In the genomic region with DNA sequence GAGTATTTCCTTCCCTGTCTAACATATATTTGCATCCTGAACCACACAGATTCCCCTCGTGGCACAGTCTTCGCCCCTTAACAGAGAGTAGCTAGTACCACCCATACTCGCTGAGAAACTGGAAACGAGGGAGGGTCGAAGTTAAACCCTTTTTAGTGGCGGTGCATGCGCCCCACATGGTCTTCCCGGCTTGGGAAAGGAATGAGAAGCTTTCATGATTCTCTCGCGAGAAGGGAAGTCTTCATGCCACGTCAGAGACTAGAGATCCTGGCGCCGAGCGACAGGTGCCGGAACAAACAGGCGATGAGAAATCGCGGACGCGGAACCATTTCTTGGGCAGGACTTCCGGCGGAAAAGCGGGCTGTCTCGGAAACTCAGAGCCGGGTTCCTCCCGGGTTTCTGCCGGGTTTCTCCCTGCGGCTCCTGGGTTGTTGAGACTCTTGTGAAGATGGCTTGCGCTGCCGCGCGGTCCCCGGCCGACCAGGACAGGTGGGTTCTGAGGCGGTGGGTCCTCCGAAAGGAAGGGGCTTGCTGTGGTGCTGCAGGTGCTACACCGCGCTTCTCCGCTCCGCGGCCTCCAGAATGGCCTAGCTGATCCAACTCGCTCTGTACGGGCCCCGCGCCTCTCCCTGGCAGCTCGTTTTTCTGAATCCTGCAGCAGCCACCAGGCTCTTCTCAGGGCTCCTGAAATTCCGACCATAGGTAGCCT, we compare ENCODE assay signal across 8 cellular contexts. TPM values are rescaled to one million over a fixed set of nuclear protein-coding genes. Genes with fewer than 3 reads are reported as not detected.
A peak's percentile ranks its signal among the peaks of the same experiment; 100 is the strongest.
DNase-seq lines count a peak whose midpoint lies in the region; ATAC-seq and TF ChIP-seq lines count a peak whose summit lies in the region.

Gene SRP19 (plus strand): TSS at position 359 of the 709 bp plus-strand sequence. CDS start 90 bp downstream, at position 449.

- H3K9me3 Mint-ChIP-seq in activated naive CD4-positive, alpha-beta T cell treated with anti-CD3 and anti-CD28 coated beads, Interleukin-2, amount 50 U/mL, for 72 hours = peaks cover 0 to 2% of the 10 kb centered on the region in 2 donors

- H3K4me1 ChIP-seq in testis = peaks cover 7% of the 10 kb centered on the region

- TF ChIP-seq CTCF in GM10248 (IDR thresholded peaks at IDR 0.05; ENCODE audit: control extremely low read depth, extremely low read depth, low read depth, missing control alignments) (no peak), omental fat pad (IDR thresholded peaks at IDR 0.05) (no peak), testis (IDR thresholded peaks at IDR 0.05) (no peak)

- peak within 1 kb of the TSS; percentile 96 to 99 for H3K27ac Mint-ChIP-seq in activated naive CD4-positive, alpha-beta T cell treated with anti-CD3 and anti-CD28 coated beads, Interleukin-2, amount 50 U/mL, for 72 hours

- peak within 1 kb of the TSS; percentile 77 to 94 for H3K4me3 ChIP-seq in testis

- intact Hi-C loops in testis (cut with DNase I; ENCODE audit: low total_unique reads) = no loop called here

- DNase-seq in GM10248 (ENCODE audit: extremely low spot score) (peak; percentile 96), NCI-H1092 treated with DMSO at 0.1 percent for 48 hours (lab: John Stamatoyannopoulos, UW) (peak; percentile 91), SKM-1 (lab: John Stamatoyannopoulos, UW; ENCODE audit: unreplicated experiment) (peak; percentile 90), glomerular visceral epithelial cell (ENCODE audit: extremely low spot score) (peak; percentile 96), omental fat pad (ENCODE audit: low spot score) (peak; percentile 84), testis (peak; percentile 98)
- DNase-seq in activated naive CD4-positive, alpha-beta T cell treated with anti-CD3 and anti-CD28 coated beads, Interleukin-2, amount 50 U/mL, for 72 hours (ENCODE audit: low spot score in 2 of 2) = peak; percentile 87 to 93

- H3K36me3 ChIP-seq in testis (ENCODE audit: low read depth, missing control alignments) = no peaks in the 10 kb centered on the region

- H3K27ac ChIP-seq in testis = peak within 1 kb of the TSS; percentile 8 to 57

- TF ChIP-seq POLR2A in testis (IDR thresholded peaks at IDR 0.05) = no peak

- H3K27me3 ChIP-seq in testis = no peaks in the 10 kb centered on the region

- H3K36me3 Mint-ChIP-seq in activated naive CD4-positive, alpha-beta T cell treated with anti-CD3 and anti-CD28 coated beads, Interleukin-2, amount 50 U/mL, for 72 hours = peaks cover 25 to 28% of the 10 kb centered on the region in 2 donors

- POLR2A ChIA-PET in GM10248 (lab: Yijun Ruan, JAX) = interaction anchor here (1.2 kb wide), 1 partner anchor 21 kb away, joined by 3 read pairs; no protein-coding TSS in a partner anchor

- CTCF ChIA-PET in GM10248 (lab: Yijun Ruan, JAX) = interaction anchor here (1.2 to 3.2 kb wide), 8 partner anchors 13 to 106 kb away, joined by 3 to 28 read pairs (median 4); no protein-coding TSS in a partner anchor

- 1 to 2% methylated on average over 28 to 45 of the region's 47 CpGs for WGBS in testis, 2 donors

- ATAC-seq in HG02610 (IDR thresholded peaks at IDR 0.05; ENCODE audit: unreplicated experiment) = peak; percentile 98
- peak; percentile 96 to 97 for ATAC-seq in activated naive CD4-positive, alpha-beta T cell treated with anti-CD3 and anti-CD28 coated beads, Interleukin-2, amount 50 U/mL, for 72 hours
- peak; percentile 96 for ATAC-seq in omental fat pad (ENCODE audit: low FRiP score)

- no peaks in the 10 kb centered on the region for H3K9me3 ChIP-seq in testis

RNA-seq across cellular contexts. Expression of gene SRP19, which starts in this region (rescaled TPM):
- 10 to 100 TPM; 40.7 to 74.6 TPM for total RNA-seq in activated naive CD4-positive, alpha-beta T cell treated with anti-CD3 and anti-CD28 coated beads, Interleukin-2, amount 50 U/mL, for 72 hours
- 10 to 100 TPM; 38.6 to 95.2 (median 63.8) TPM for total RNA-seq in omental fat pad
- total RNA-seq in testis = 10 to 100 TPM; 44.4 to 62.0 TPM
- 137 TPM for polyA plus RNA-seq in testis (ENCODE audit: insufficient read depth, low read depth, low replicate concordance)

Comparison
In these comparisons a context has a peak if more than half of its experiments do, and no peak if none do; other contexts are left out.
1. Peak in every context shown above with its lines: DNase-seq, ATAC-seq, H3K4me3 ChIP-seq and H3K27ac ChIP-seq.